8 cellular contexts compared by ENCODE assay signal in genomic region chr12:53190108-53190729, GRCh38. TPM values are rescaled to one million over a fixed set of nuclear protein-coding genes. Genes with fewer than 3 reads are reported as not detected.
DNase-seq lines count a peak whose midpoint lies in the region; ATAC-seq, FAIRE-seq and TF ChIP-seq lines count a peak whose summit lies in the region.

No MANE protein-coding gene starts in this region.

- H3K4me3 Mint-ChIP-seq in activated CD4-positive, alpha-beta T cell treated with anti-CD3 and anti-CD28 coated beads, Interleukin-2, amount 10 ng/mL, durations not matched to agents 24 days and 14 days: no peak overlapping the region
- H3K4me3 Mint-ChIP-seq in naive thymus-derived CD4-positive, alpha-beta T cell: peak overlapping the region in 1 of 10 donors; percentile 25

- peaks cover 0 to 6% (median 3%) of the 10 kb centered on the region in 4 experiments; a peak in 4 of 7 replicates for H3K4me1 ChIP-seq in H1 (replicated peaks in 1 of 4; ENCODE audit: control insufficient read depth in 3 of 4, insufficient read depth in 4 of 4, low read length in 3 of 4)
- H3K4me1 ChIP-seq in naive thymus-derived CD4-positive, alpha-beta T cell (ENCODE audit: control insufficient read depth in 2 of 2, insufficient read depth in 2 of 2, low read length in 2 of 2): peaks cover 0 to 11% of the 10 kb centered on the region in 2 donors

- intact Hi-C loops in activated CD4-positive, alpha-beta T cell treated with anti-CD3 and anti-CD28 coated beads, Interleukin-2, amount 10 ng/mL, durations not matched to agents 24 days and 14 days (cut with micrococcal nuclease): loop anchor here (1.0 kb wide), 1 partner anchor 31 kb away; no protein-coding TSS in a partner anchor
- intact Hi-C loops in naive thymus-derived CD4-positive, alpha-beta T cell (cut with micrococcal nuclease): loop anchor here in 1 of 2 donors (1.0 kb wide), 3 partner anchors 8 to 31 kb away; partner anchors contain the start of genes CSAD and ZNF740

- peaks cover 2 to 13% of the 10 kb centered on the region in 2 experiments for H4K20me1 ChIP-seq in H1 (replicated peaks in 1 of 2; ENCODE audit: control insufficient read depth in 1 of 2, insufficient read depth in 2 of 2, low read length in 2 of 2)

- TF ChIP-seq CTCF in LNCAP (IDR thresholded peaks at IDR 0.05): peak; percentile 74
- TF ChIP-seq CTCF in H1 (IDR thresholded peaks at IDR 0.05; ENCODE audit: control extremely low read depth in 1 of 3, insufficient read depth in 1 of 3, low read depth in 1 of 3, low read length in 3 of 3): peak; percentile 86 to 97 (median 89)

- no peak overlapping the region for H2BK5ac ChIP-seq in H1 (ENCODE audit: low read depth, low read length)

- peak; percentile 63 to 75 for TF ChIP-seq RAD21 in H1 (IDR thresholded peaks at IDR 0.05 in 1 of 2, conservative IDR thresholded peaks at IDR 0.05 in 1 of 2; ENCODE audit: low read depth in 2 of 2, low read length in 2 of 2)

- no peak overlapping the region for H2BK12ac ChIP-seq in H1 (ENCODE audit: low read depth, low read length)

- CTCF ChIA-PET in H1 (lab: Charles Lee; ENCODE audit: partially characterized antibody): interaction anchor here (0.6 to 11.1 kb wide), 20 partner anchors 9 to 191 kb away, joined by 3 to 164 read pairs (median 6); partner anchors contain the start of genes CSAD, ITGB7, PFDN5 and SOAT2
- CTCF ChIA-PET in naive thymus-derived CD4-positive, alpha-beta T cell (lab: Charles Lee): interaction anchor here (0.7 to 5.5 kb wide), 4 partner anchors 10 to 111 kb away, joined by 3 to 41 read pairs (median 4); partner anchors contain the start of genes CSAD, SPRYD3 and ZNF740

- no peak for TF ChIP-seq POLR2A in H1 (IDR thresholded peaks at IDR 0.05; ENCODE audit: control extremely low read depth in 1 of 2, low read depth in 2 of 2, low read length in 2 of 2)

- no peaks in the 10 kb centered on the region; the same call in 1 of the 2 replicates for H3K79me1 ChIP-seq in H1 (ENCODE audit: low read depth, low read length)

- peaks cover 80% of the 10 kb centered on the region for H3K36me3 Mint-ChIP-seq in activated CD4-positive, alpha-beta T cell treated with anti-CD3 and anti-CD28 coated beads, Interleukin-2, amount 10 ng/mL, durations not matched to agents 24 days and 14 days (ENCODE audit: low read depth)
- peaks cover 6 to 45% (median 28%) of the 10 kb centered on the region in 5 donors for H3K36me3 Mint-ChIP-seq in naive thymus-derived CD4-positive, alpha-beta T cell

- H4K8ac ChIP-seq in H1 (ENCODE audit: extremely low read depth, insufficient read depth, low read length): no peak overlapping the region

- no peak overlapping the region for H2BK20ac ChIP-seq in H1 (ENCODE audit: low read length)

- H3K36me3 ChIP-seq in H1 (ENCODE audit: control insufficient read depth in 2 of 4, insufficient read depth in 4 of 4, low read length in 3 of 4): peaks cover 8 to 31% (median 21%) of the 10 kb centered on the region in 4 experiments; a peak in 7 of 8 replicates
- peaks cover 22 to 95% (median 38%) of the 10 kb centered on the region in 3 experiments for H3K36me3 ChIP-seq in naive thymus-derived CD4-positive, alpha-beta T cell (ENCODE audit: control insufficient read depth in 2 of 3, insufficient read depth in 3 of 3, low read length in 3 of 3)

- H3K27ac Mint-ChIP-seq in activated CD4-positive, alpha-beta T cell treated with anti-CD3 and anti-CD28 coated beads, Interleukin-2, amount 10 ng/mL, durations not matched to agents 24 days and 14 days: no peak overlapping the region
- H3K27ac Mint-ChIP-seq in naive thymus-derived CD4-positive, alpha-beta T cell: peak overlapping the region in 8 of 9 donors; percentile 36 to 89 (median 68)

- no peaks in the 10 kb centered on the region for H3K23me2 ChIP-seq in H1 (ENCODE audit: low read depth, low read length)

- H2BK120ac ChIP-seq in H1 (replicated peaks; ENCODE audit: low read depth, low read length): no peak overlapping the region

- POLR2A ChIA-PET in H1 (lab: Charles Lee; ENCODE audit: partially characterized antibody): interaction anchor here (0.9 to 2.8 kb wide), 5 partner anchors 8 to 100 kb away, joined by 3 to 13 read pairs (median 6); partner anchors contain the start of genes CSAD and ZNF740
- POLR2A ChIA-PET in naive thymus-derived CD4-positive, alpha-beta T cell (lab: Charles Lee): interaction anchor here (0.6 to 12.2 kb wide), 6 partner anchors 9 to 29 kb away, joined by 4 to 217 read pairs (median 6); partner anchors contain the start of genes CSAD and ZNF740

- H3K18ac ChIP-seq in H1 (ENCODE audit: extremely low read depth, low read length): no peak overlapping the region

- peak; percentile 27 for DNase-seq in SIG-M5 treated with dmso at 0.1 percent for 504 hours (lab: John Stamatoyannopoulos, UW; ENCODE audit: unreplicated experiment)
- DNase-seq in SIG-M5 (lab: John Stamatoyannopoulos, UW): no peak
- DNase-seq in activated CD4-positive, alpha-beta T cell treated with anti-CD3 and anti-CD28 coated beads, Interleukin-2, amount 10 ng/mL, durations not matched to agents 24 days and 14 days: peak; percentile 79
- DNase-seq in H1 (ENCODE audit: low read depth in 1 of 2, low spot score in 2 of 2): peak in 1 of 2 experiments; percentile 81
- peak in 7 of 9 donors; percentile 42 to 57 (median 52) for DNase-seq in naive thymus-derived CD4-positive, alpha-beta T cell
- DNase-seq in COLO829 (ENCODE audit: low spot score): no peak

- no peak overlapping the region for H3K56ac ChIP-seq in H1 (replicated peaks; ENCODE audit: insufficient read length, low read depth, low read length)

- H2BK15ac ChIP-seq in H1 (ENCODE audit: low read length): no peak overlapping the region

- no peaks in the 10 kb centered on the region for H3K79me2 ChIP-seq in H1 (ENCODE audit: control insufficient read depth in 1 of 2, insufficient read depth in 2 of 2, low read length in 2 of 2)

- no peak overlapping the region; a peak in 1 of 7 replicates for H3K9ac ChIP-seq in H1 (replicated peaks in 1 of 4; ENCODE audit: extremely low read depth in 1 of 4, low read depth in 3 of 4, low read length in 3 of 4)

- ATAC-seq in naive thymus-derived CD4-positive, alpha-beta T cell: peak; percentile 85
- no peak for ATAC-seq in HG03520 (IDR thresholded peaks at IDR 0.05; ENCODE audit: unreplicated experiment)

- TF ChIP-seq EP300 in H1 (IDR thresholded peaks at IDR 0.05; ENCODE audit: borderline replicate concordance in 1 of 2, low read depth in 2 of 2, low read length in 2 of 2): no peak

- H3K9me3 Mint-ChIP-seq in activated CD4-positive, alpha-beta T cell treated with anti-CD3 and anti-CD28 coated beads, Interleukin-2, amount 10 ng/mL, durations not matched to agents 24 days and 14 days: no peaks in the 10 kb centered on the region
- H3K9me3 Mint-ChIP-seq in naive thymus-derived CD4-positive, alpha-beta T cell: no peaks in the 10 kb centered on the region

- H3K14ac ChIP-seq in H1 (ENCODE audit: insufficient read length): no peak overlapping the region

- no peak overlapping the region for H3K27ac ChIP-seq in H1 (ENCODE audit: low read depth, low read length)
- H3K27ac ChIP-seq in naive thymus-derived CD4-positive, alpha-beta T cell (ENCODE audit: low read depth, low read length): peak overlapping the region; percentile 37

- no peaks in the 10 kb centered on the region for H3K9me3 ChIP-seq in H1 (ENCODE audit: insufficient read depth in 2 of 2, low read depth in 1 of 2, low read length in 1 of 2)
- H3K9me3 ChIP-seq in naive thymus-derived CD4-positive, alpha-beta T cell (ENCODE audit: control insufficient read depth in 2 of 3, low read length in 3 of 3): no peaks in the 10 kb centered on the region

- H2AFZ ChIP-seq in H1 (ENCODE audit: low read length): no peak overlapping the region

- peak overlapping the region in 1 of 2 experiments; percentile 22; a peak in 2 of 4 replicates for H3K4me2 ChIP-seq in H1 (ENCODE audit: insufficient read depth in 1 of 2, low read depth in 2 of 2, low read length in 2 of 2)

- no peak overlapping the region for H3K4me3 ChIP-seq in H1 (ENCODE audit: extremely low read depth in 1 of 4, insufficient read depth in 2 of 4, low read depth in 3 of 4, low read length in 4 of 4)
- H3K4me3 ChIP-seq in naive thymus-derived CD4-positive, alpha-beta T cell (ENCODE audit: low read length): no peak overlapping the region

- no peak for FAIRE-seq in H1 (lab: Jason Lieb, UNC)

- peaks cover 22% of the 10 kb centered on the region for H3K4me1 Mint-ChIP-seq in activated CD4-positive, alpha-beta T cell treated with anti-CD3 and anti-CD28 coated beads, Interleukin-2, amount 10 ng/mL, durations not matched to agents 24 days and 14 days
- H3K4me1 Mint-ChIP-seq in naive thymus-derived CD4-positive, alpha-beta T cell: peaks cover 9 to 55% (median 30%) of the 10 kb centered on the region in 7 donors

- no peak overlapping the region for H2AK5ac ChIP-seq in H1 (ENCODE audit: low read depth, low read length)

- no peak overlapping the region for H3K23ac ChIP-seq in H1 (ENCODE audit: insufficient read length)

- H3K27me3 ChIP-seq in H1 (replicated peaks in 1 of 4; ENCODE audit: control insufficient read depth in 3 of 4, extremely low read depth in 1 of 4, insufficient read depth in 3 of 4, low read length in 3 of 4): peaks cover 0 to 8% (median 3%) of the 10 kb centered on the region in 4 experiments; a peak in 4 of 7 replicates
- no peaks in the 10 kb centered on the region for H3K27me3 ChIP-seq in naive thymus-derived CD4-positive, alpha-beta T cell (ENCODE audit: control insufficient read depth in 2 of 2, insufficient read depth in 2 of 2, low read length in 2 of 2)

- no peak overlapping the region for H4K5ac ChIP-seq in H1 (ENCODE audit: insufficient read length, low read depth, low read length)

- H3K27me3 Mint-ChIP-seq in activated CD4-positive, alpha-beta T cell treated with anti-CD3 and anti-CD28 coated beads, Interleukin-2, amount 10 ng/mL, durations not matched to agents 24 days and 14 days: no peaks in the 10 kb centered on the region
- no peaks in the 10 kb centered on the region for H3K27me3 Mint-ChIP-seq in naive thymus-derived CD4-positive, alpha-beta T cell

- H4K91ac ChIP-seq in H1 (replicated peaks; ENCODE audit: insufficient read length, low read length): no peak overlapping the region

- WGBS in H1 (ENCODE audit: extremely low coverage in 1 of 2, insufficient coverage in 1 of 2, insufficient read length in 1 of 2, insufficient replicate concordance in 2 of 2, low coverage in 1 of 2, low lambda C conversion rate in 2 of 2, missing lambda C conversion rate in 1 of 2), 2 experiments: 47% methylated on average over 14 of the region's 14 CpGs; no CpG with 5 or more reads in 1 of the 2 experiments

- no peak overlapping the region for H3K4ac ChIP-seq in H1 (replicated peaks; ENCODE audit: insufficient read length, low read depth, low read length)

RNA-seq across cellular contexts. Expression of gene CSAD, which starts 9.5 kb away (rescaled TPM):
- total RNA-seq in activated CD4-positive, alpha-beta T cell treated with anti-CD3 and anti-CD28 coated beads, Interleukin-2, amount 10 ng/mL, durations not matched to agents 24 days and 14 days: 21.6 and 25.6 TPM in 2 replicates
- total RNA-seq in H1 (2021; fragmentation: NEBNext Ultra II Directional; extraction: Animal tissue kit (Norgen Biotek cat#: 25700)): 8.8 and 10.0 TPM in 2 replicates
- polyA plus RNA-seq in H1 (2011; rRNA removed): 11.3 and 15.4 TPM in 2 replicates
- 18.1 TPM for polyA plus RNA-seq in H1 (2011; cell fraction: cytosol; rRNA removed)
- 55.6 TPM for polyA plus RNA-seq in H1 (2011; cell fraction: nucleus; rRNA removed)
- polyA plus RNA-seq in H1 (2012, experiment 1 of 2): 11.4 to 14.0 TPM (median 12.7 TPM) in 4 replicates
- 5.2 TPM for polyA plus RNA-seq in H1 (2012, experiment 2 of 2)
- polyA plus RNA-seq in H1 (2013, experiment 1 of 2): 5.6 TPM
- polyA plus RNA-seq in H1 (2013, experiment 2 of 2): 4.5 TPM
- polyA minus RNA-seq in H1 (2011; rRNA and poly(A)+ RNA removed): 5.1 and 7.6 TPM in 2 replicates
- polyA minus RNA-seq in H1 (2011; cell fraction: cytosol; rRNA and poly(A)+ RNA removed): 6.6 TPM
- 9.2 TPM for polyA minus RNA-seq in H1 (2011; cell fraction: nucleus; rRNA and poly(A)+ RNA removed)
- total RNA-seq in naive thymus-derived CD4-positive, alpha-beta T cell: 10 to 100 TPM; 34.1 to 76.3 (median 69.1) TPM
- 1 to 10 TPM; 1.3 to 2.1 TPM for polyA plus RNA-seq in naive thymus-derived CD4-positive, alpha-beta T cell

RNA-seq across cellular contexts. Expression of gene ZNF740, which starts 9.7 kb away (rescaled TPM):
- 44.0 and 50.5 TPM in 2 replicates for total RNA-seq in activated CD4-positive, alpha-beta T cell treated with anti-CD3 and anti-CD28 coated beads, Interleukin-2, amount 10 ng/mL, durations not matched to agents 24 days and 14 days
- total RNA-seq in H1 (2021; fragmentation: NEBNext Ultra II Directional; extraction: Animal tissue kit (Norgen Biotek cat#: 25700)): 35.6 and 40.0 TPM in 2 replicates
- polyA plus RNA-seq in H1 (2011; rRNA removed): 7.6 and 8.2 TPM in 2 replicates
- 11.3 TPM for polyA plus RNA-seq in H1 (2011; cell fraction: cytosol; rRNA removed)
- 19.1 TPM for polyA plus RNA-seq in H1 (2011; cell fraction: nucleus; rRNA removed)
- polyA plus RNA-seq in H1 (2012, experiment 1 of 2): 12.5 to 15.6 TPM (median 15.4 TPM) in 4 replicates
- polyA plus RNA-seq in H1 (2012, experiment 2 of 2): 3.9 TPM
- 7.8 TPM for polyA plus RNA-seq in H1 (2013, experiment 1 of 2)
- 7.2 TPM for polyA plus RNA-seq in H1 (2013, experiment 2 of 2)
- polyA minus RNA-seq in H1 (2011; rRNA and poly(A)+ RNA removed): 20.4 and 28.1 TPM in 2 replicates
- polyA minus RNA-seq in H1 (2011; cell fraction: cytosol; rRNA and poly(A)+ RNA removed): 7.6 TPM
- 43.3 TPM for polyA minus RNA-seq in H1 (2011; cell fraction: nucleus; rRNA and poly(A)+ RNA removed)
- 100 to 1,000 TPM in 2 of 5 experiments, 10 to 100 TPM in 3; 37.2 to 135 (median 49.5) TPM for total RNA-seq in naive thymus-derived CD4-positive, alpha-beta T cell
- 1 to 10 TPM; 3.6 to 3.8 TPM for polyA plus RNA-seq in naive thymus-derived CD4-positive, alpha-beta T cell

RNA-seq across cellular contexts. Expression of gene ITGB7, which starts 16.8 kb away (rescaled TPM):
- 226 and 239 TPM in 2 replicates for total RNA-seq in activated CD4-positive, alpha-beta T cell treated with anti-CD3 and anti-CD28 coated beads, Interleukin-2, amount 10 ng/mL, durations not matched to agents 24 days and 14 days
- 0.54 and 1.2 TPM in 2 replicates for total RNA-seq in H1 (2021; fragmentation: NEBNext Ultra II Directional; extraction: Animal tissue kit (Norgen Biotek cat#: 25700))
- 0.25 and 0.35 TPM in 2 replicates for polyA plus RNA-seq in H1 (2011; rRNA removed)
- 0.17 TPM for polyA plus RNA-seq in H1 (2011; cell fraction: cytosol; rRNA removed)
- 2.2 TPM for polyA plus RNA-seq in H1 (2011; cell fraction: nucleus; rRNA removed)
- 0.29 to 0.72 TPM (median 0.58 TPM) in 4 replicates for polyA plus RNA-seq in H1 (2012, experiment 1 of 2)
- 0.22 TPM for polyA plus RNA-seq in H1 (2012, experiment 2 of 2)
- 0.45 TPM for polyA plus RNA-seq in H1 (2013, experiment 1 of 2)
- 0.40 TPM for polyA plus RNA-seq in H1 (2013, experiment 2 of 2)
- polyA minus RNA-seq in H1 (2011; rRNA and poly(A)+ RNA removed): 0.80 and 1.0 TPM in 2 replicates
- not detected for polyA minus RNA-seq in H1 (2011; cell fraction: cytosol; rRNA and poly(A)+ RNA removed)
- not detected for polyA minus RNA-seq in H1 (2011; cell fraction: nucleus; rRNA and poly(A)+ RNA removed)
- 100 to 1,000 TPM; 208 to 760 (median 408) TPM for total RNA-seq in naive thymus-derived CD4-positive, alpha-beta T cell
- polyA plus RNA-seq in naive thymus-derived CD4-positive, alpha-beta T cell: 100 to 1,000 TPM; 191 to 205 TPM

RNA-seq across cellular contexts. Expression of gene RARG, which starts 41.8 kb away (rescaled TPM):
- total RNA-seq in activated CD4-positive, alpha-beta T cell treated with anti-CD3 and anti-CD28 coated beads, Interleukin-2, amount 10 ng/mL, durations not matched to agents 24 days and 14 days: 57.2 and 58.5 TPM in 2 replicates
- 68.6 and 68.9 TPM in 2 replicates for total RNA-seq in H1 (2021; fragmentation: NEBNext Ultra II Directional; extraction: Animal tissue kit (Norgen Biotek cat#: 25700))
- polyA plus RNA-seq in H1 (2011; rRNA removed): 68.6 and 84.2 TPM in 2 replicates
- polyA plus RNA-seq in H1 (2011; cell fraction: cytosol; rRNA removed): 68.7 TPM
- 145 TPM for polyA plus RNA-seq in H1 (2011; cell fraction: nucleus; rRNA removed)
- 66.2 to 80.8 TPM (median 70.6 TPM) in 4 replicates for polyA plus RNA-seq in H1 (2012, experiment 1 of 2)
- 66.9 TPM for polyA plus RNA-seq in H1 (2012, experiment 2 of 2)
- polyA plus RNA-seq in H1 (2013, experiment 1 of 2): 37.2 TPM
- polyA plus RNA-seq in H1 (2013, experiment 2 of 2): 34.6 TPM
- 40.1 and 58.9 TPM in 2 replicates for polyA minus RNA-seq in H1 (2011; rRNA and poly(A)+ RNA removed)
- polyA minus RNA-seq in H1 (2011; cell fraction: cytosol; rRNA and poly(A)+ RNA removed): 38.5 TPM
- polyA minus RNA-seq in H1 (2011; cell fraction: nucleus; rRNA and poly(A)+ RNA removed): 31.3 TPM
- total RNA-seq in naive thymus-derived CD4-positive, alpha-beta T cell: 10 to 100 TPM; 22.4 to 73.1 (median 57.4) TPM
- polyA plus RNA-seq in naive thymus-derived CD4-positive, alpha-beta T cell: 10 to 100 TPM in 1 of 2 donors, 1 to 10 TPM in 1; 6.4 to 17.2 TPM

Comparison
In these comparisons a context has a peak if more than half of its experiments do, and no peak if none do; other contexts are left out.
1. DNase-seq: peak in SIG-M5 treated with dmso at 0.1 percent for 504 hours (single experiment), activated CD4-positive, alpha-beta T cell treated with anti-CD3 and anti-CD28 coated beads, Interleukin-2, amount 10 ng/mL, durations not matched to agents 24 days and 14 days (single experiment) and naive thymus-derived CD4-positive, alpha-beta T cell (7 of 9); none in SIG-M5 (single experiment) and COLO829 (single experiment).
2. RNA of gene ITGB7, which starts 16.8 kb away (total RNA-seq): 208 to 760 TPM in naive thymus-derived CD4-positive, alpha-beta T cell and 226 to 239 TPM in activated CD4-positive, alpha-beta T cell treated with anti-CD3 and anti-CD28 coated beads, Interleukin-2, amount 10 ng/mL, durations not matched to agents 24 days and 14 days; 0.54 to 1.2 TPM in H1; every median in the first group is over 10 times any median in the second.